ENCODE assay signal across 9 cellular contexts in the genomic region with DNA sequence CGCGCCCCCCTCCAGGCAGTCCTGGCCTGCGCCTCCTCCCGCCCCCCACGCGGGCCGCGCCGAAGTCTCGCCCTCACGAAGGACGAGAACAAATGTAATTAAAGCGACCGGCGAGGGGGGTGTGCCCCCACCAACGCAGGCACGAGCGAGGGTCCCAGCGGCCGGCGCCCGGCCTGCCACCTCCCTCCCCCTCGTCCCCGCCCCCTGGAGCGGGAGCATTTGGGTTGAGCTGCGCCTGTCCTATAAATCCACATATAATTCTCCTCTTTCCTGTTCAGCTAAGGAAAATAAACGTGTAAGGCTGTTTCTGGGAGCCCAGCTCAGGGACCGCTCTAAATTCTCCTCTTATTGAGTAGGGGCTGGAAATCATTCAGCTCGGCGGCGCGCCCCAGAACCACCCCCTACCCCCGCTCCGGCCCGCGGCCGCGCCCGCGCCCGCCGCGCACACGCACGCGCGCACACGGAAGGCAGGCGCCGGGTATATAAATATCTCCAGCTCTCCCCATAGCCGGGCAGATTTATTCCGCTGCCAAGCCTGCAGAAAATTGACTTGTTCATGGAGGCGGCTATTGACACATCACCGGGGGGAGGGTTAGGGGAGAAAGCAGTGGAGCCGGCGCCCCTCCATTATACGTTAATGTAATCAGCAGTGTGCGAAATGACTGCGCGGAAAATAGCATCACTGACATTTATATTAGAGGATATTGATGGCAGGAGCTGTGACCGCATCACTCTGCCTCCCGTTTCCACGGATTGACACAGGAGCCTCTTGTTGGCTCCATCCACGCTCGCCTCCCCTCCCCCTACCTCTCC.
DNase-seq lines count a peak whose midpoint lies in the region; ATAC-seq and TF ChIP-seq lines count a peak whose summit lies in the region.
"Had no signal": no experiment of that assay in that cellular context is flagged by ENCODE, and none has a peak within 500 bp of the region (broad histone marks: within the 10 kb centered on the region; RNA-seq: fewer than 3 reads in every experiment).

No MANE protein-coding gene starts in this region.

- peak overlapping the region; percentile 72 to 97 (median 84) for H3K4me3 Mint-ChIP-seq in naive thymus-derived CD8-positive, alpha-beta T cell

- peaks cover 0 to 19% (median 14%) of the 10 kb centered on the region in 4 donors for H3K4me1 ChIP-seq in Peyer's patch

- peak; percentile 68 to 91 (median 77) for DNase-seq in NCI-H1417 (lab: John Stamatoyannopoulos, UW)
- DNase-seq in NCI-H1417 treated with DMSO at 0.1 percent for 48 hours (lab: John Stamatoyannopoulos, UW): no peak
- no peak for DNase-seq in Peyer's patch
- no peak for DNase-seq in epithelial cell of proximal tubule (ENCODE audit: low read depth)
- peak in 1 of 10 donors; percentile 12 for DNase-seq in naive thymus-derived CD8-positive, alpha-beta T cell
- no peak for DNase-seq in RKO (ENCODE audit: low spot score)

- TF ChIP-seq CTCF in Peyer's patch (IDR thresholded peaks at IDR 0.05) (no peak), epithelial cell of proximal tubule (conservative IDR thresholded peaks at IDR 0.05; ENCODE audit: low read depth, low read length) (no peak)

- ATAC-seq in naive thymus-derived CD8-positive, alpha-beta T cell: peak; percentile 35 to 36
- no peak for ATAC-seq in GM18502 (IDR thresholded peaks at IDR 0.05; ENCODE audit: poor library complexity, unreplicated experiment)
- no peak for ATAC-seq in HG02870 (IDR thresholded peaks at IDR 0.05; ENCODE audit: unreplicated experiment)

- peaks cover 0 to 3% (median 0%) of the 10 kb centered on the region in 3 donors for H3K36me3 Mint-ChIP-seq in naive thymus-derived CD8-positive, alpha-beta T cell

- no peaks in the 10 kb centered on the region for H3K9me3 ChIP-seq in Peyer's patch

- peaks cover 0 to 27% of the 10 kb centered on the region in 2 donors for H3K27me3 ChIP-seq in Peyer's patch

- POLR2A ChIA-PET in naive thymus-derived CD8-positive, alpha-beta T cell (lab: Charles Lee): interaction anchor here (0.8 to 1.1 kb wide), 2 partner anchors 18 to 78 kb away, joined by 3 to 4 read pairs; no protein-coding TSS in a partner anchor

- H3K4me1 Mint-ChIP-seq in naive thymus-derived CD8-positive, alpha-beta T cell: peaks cover 6 to 16% (median 11%) of the 10 kb centered on the region in 4 donors

- TF ChIP-seq POLR2A in Peyer's patch (IDR thresholded peaks at IDR 0.05): no peak

- H3K36me3 ChIP-seq in Peyer's patch: no peaks in the 10 kb centered on the region

- H3K27ac Mint-ChIP-seq in naive thymus-derived CD8-positive, alpha-beta T cell: no peak overlapping the region

- H3K27ac ChIP-seq in Peyer's patch: no peak overlapping the region
- H3K27ac ChIP-seq: C4-2B had no signal

- H3K4me3 ChIP-seq in Peyer's patch (peak overlapping the region; percentile 25 to 56 (median 47)), epithelial cell of proximal tubule (ENCODE audit: low read depth, low read length) (peak overlapping the region; percentile 50)

- no peaks in the 10 kb centered on the region for H3K9me3 Mint-ChIP-seq in naive thymus-derived CD8-positive, alpha-beta T cell

- H3K27me3 Mint-ChIP-seq in naive thymus-derived CD8-positive, alpha-beta T cell: peaks cover 49 to 72% (median 62%) of the 10 kb centered on the region in 5 donors

Comparison
In these comparisons a context has a peak if more than half of its experiments do, and no peak if none do; other contexts are left out.
1. DNase-seq: peak in NCI-H1417 (3 of 3); none in NCI-H1417 treated with DMSO at 0.1 percent for 48 hours (single experiment), Peyer's patch (0 of 3), epithelial cell of proximal tubule (single experiment) and RKO (single experiment).
2. ATAC-seq: peak in naive thymus-derived CD8-positive, alpha-beta T cell (2 of 2); none in GM18502 (single experiment) and HG02870 (single experiment).